ENCODE assay signal across 1 cellular context in the genomic region with DNA sequence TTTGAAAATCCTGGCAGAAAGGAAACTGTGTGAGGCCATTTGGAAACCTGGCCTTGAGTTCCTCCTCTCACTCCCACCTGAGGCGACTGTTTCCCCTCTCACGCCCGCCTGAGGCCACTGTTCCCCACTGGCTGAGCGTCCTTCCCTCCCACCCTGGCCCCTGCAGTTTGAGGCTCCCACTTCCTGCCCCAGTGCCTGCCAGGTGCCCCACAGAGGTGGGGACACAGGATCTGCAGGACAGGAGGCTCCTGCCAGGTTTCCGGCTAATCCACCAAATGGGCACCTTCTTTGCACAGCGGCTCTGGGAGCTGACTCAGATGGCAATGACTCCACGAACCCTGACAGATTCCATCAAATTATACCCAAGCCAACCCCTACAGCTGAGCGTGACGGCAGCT.
TF ChIP-seq lines count a peak whose summit lies in the region.

No MANE protein-coding gene starts in this region.

TF ChIP-seq in GM12878, 131 proteins besides CTCF, POLR2A, EP300 and RAD21:
- TF ChIP-seq, protein P1, sequence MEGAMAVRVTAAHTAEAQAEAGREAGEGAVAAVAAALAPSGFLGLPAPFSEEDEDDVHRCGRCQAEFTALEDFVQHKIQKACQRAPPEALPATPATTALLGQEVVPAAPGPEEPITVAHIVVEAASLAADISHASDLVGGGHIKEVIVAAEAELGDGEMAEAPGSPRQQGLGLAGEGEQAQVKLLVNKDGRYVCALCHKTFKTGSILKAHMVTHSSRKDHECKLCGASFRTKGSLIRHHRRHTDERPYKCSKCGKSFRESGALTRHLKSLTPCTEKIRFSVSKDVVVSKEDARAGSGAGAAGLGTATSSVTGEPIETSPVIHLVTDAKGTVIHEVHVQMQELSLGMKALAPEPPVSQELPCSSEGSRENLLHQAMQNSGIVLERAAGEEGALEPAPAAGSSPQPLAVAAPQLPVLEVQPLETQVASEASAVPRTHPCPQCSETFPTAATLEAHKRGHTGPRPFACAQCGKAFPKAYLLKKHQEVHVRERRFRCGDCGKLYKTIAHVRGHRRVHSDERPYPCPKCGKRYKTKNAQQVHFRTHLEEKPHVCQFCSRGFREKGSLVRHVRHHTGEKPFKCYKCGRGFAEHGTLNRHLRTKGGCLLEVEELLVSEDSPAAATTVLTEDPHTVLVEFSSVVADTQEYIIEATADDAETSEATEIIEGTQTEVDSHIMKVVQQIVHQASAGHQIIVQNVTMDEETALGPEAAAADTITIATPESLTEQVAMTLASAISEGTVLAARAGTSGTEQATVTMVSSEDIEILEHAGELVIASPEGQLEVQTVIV (IDR thresholded peaks at IDR 0.05; ENCODE audit: borderline replicate concordance, partially characterized antibody): no peak
- TF ChIP-seq, protein P2, sequence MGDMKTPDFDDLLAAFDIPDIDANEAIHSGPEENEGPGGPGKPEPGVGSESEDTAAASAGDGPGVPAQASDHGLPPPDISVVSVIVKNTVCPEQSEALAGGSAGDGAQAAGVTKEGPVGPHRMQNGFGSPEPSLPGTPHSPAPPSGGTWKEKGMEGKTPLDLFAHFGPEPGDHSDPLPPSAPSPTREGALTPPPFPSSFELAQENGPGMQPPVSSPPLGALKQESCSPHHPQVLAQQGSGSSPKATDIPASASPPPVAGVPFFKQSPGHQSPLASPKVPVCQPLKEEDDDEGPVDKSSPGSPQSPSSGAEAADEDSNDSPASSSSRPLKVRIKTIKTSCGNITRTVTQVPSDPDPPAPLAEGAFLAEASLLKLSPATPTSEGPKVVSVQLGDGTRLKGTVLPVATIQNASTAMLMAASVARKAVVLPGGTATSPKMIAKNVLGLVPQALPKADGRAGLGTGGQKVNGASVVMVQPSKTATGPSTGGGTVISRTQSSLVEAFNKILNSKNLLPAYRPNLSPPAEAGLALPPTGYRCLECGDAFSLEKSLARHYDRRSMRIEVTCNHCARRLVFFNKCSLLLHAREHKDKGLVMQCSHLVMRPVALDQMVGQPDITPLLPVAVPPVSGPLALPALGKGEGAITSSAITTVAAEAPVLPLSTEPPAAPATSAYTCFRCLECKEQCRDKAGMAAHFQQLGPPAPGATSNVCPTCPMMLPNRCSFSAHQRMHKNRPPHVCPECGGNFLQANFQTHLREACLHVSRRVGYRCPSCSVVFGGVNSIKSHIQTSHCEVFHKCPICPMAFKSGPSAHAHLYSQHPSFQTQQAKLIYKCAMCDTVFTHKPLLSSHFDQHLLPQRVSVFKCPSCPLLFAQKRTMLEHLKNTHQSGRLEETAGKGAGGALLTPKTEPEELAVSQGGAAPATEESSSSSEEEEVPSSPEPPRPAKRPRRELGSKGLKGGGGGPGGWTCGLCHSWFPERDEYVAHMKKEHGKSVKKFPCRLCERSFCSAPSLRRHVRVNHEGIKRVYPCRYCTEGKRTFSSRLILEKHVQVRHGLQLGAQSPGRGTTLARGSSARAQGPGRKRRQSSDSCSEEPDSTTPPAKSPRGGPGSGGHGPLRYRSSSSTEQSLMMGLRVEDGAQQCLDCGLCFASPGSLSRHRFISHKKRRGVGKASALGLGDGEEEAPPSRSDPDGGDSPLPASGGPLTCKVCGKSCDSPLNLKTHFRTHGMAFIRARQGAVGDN (IDR thresholded peaks at IDR 0.05): no peak
- TF ChIP-seq NFYA (IDR thresholded peaks at IDR 0.05; ENCODE audit: borderline replicate concordance, low read depth, low read length) (no peak), SUZ12 (IDR thresholded peaks at IDR 0.05; ENCODE audit: unreplicated experiment) (no peak), TCF7 (IDR thresholded peaks at IDR 0.05; ENCODE audit: borderline replicate concordance) (no peak), ZNF384 (IDR thresholded peaks at IDR 0.05; ENCODE audit: borderline replicate concordance, low read depth, low read length) (no peak), MTA2 (IDR thresholded peaks at IDR 0.05; ENCODE audit: low read depth) (no peak), SP1 (IDR thresholded peaks at IDR 0.05; ENCODE audit: low read depth, low read length) (no peak), ZBTB4 (CRISPR knock-in tag; IDR thresholded peaks at IDR 0.05) (no peak), CEBPZ (IDR thresholded peaks at IDR 0.05; ENCODE audit: low read depth, low read length) (no peak), IRF4 (IDR thresholded peaks at IDR 0.05; ENCODE audit: low read depth, low read length) (no peak), PRDM15 (CRISPR knock-in tag; IDR thresholded peaks at IDR 0.05) (no peak), ZNF592 (IDR thresholded peaks at IDR 0.05) (no peak)
- TF ChIP-seq, protein P3, sequence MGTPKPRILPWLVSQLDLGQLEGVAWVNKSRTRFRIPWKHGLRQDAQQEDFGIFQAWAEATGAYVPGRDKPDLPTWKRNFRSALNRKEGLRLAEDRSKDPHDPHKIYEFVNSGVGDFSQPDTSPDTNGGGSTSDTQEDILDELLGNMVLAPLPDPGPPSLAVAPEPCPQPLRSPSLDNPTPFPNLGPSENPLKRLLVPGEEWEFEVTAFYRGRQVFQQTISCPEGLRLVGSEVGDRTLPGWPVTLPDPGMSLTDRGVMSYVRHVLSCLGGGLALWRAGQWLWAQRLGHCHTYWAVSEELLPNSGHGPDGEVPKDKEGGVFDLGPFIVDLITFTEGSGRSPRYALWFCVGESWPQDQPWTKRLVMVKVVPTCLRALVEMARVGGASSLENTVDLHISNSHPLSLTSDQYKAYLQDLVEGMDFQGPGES (IDR thresholded peaks at IDR 0.05): no peak
